1 cellular context compared by ENCODE assay signal in the genomic region with DNA sequence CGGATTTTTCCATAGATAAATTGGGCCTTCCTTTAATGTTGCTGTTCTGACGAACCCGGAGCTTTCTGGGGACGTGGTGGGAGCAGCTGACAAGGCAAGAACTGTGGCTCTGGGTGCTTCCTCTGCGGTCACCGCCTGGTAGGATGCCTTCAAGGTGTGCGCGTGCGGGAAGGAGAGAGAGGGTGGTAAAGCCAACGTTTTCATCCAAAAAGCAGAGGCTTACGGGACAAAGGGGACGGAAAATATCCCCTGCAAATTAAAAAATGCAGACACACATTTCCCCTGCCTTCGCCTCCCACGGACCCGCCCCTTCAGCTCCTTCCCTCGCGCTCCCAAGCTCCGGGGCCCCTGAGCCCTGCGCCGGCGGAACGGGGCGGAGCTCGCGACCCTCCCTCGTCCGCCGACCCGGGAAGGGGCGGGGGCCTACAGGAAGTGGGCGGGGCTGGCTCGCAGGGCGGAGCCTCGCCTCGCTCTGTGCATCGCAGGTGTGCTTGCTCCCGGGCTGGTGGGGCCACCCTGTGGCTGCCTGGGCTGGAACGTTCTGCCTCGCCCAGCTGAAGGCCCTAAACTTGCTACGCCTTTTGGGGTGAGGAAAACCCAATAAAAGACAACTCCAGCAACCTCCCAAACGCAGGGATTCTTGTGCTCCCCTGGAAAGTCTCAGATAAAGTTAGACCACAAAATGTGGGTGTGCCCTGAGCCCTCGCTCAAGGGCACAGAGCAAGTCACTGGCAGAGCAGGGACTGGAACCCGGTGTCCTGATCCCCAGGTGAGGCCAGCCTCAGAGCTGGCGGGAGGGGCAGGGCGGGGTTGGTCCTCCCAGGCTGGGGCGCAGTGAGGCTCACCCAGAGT.
A peak's percentile ranks its signal among the peaks of the same experiment; 100 is the strongest.
TF ChIP-seq lines count a peak whose summit lies in the region.

No MANE protein-coding gene starts in this region.

TF ChIP-seq in HepG2, 621 proteins besides CTCF, POLR2A, EP300 and RAD21 (continued from another document and continues in another):
- TF ChIP-seq ETV5 (CRISPR knock-in tag; IDR thresholded peaks at IDR 0.05; ENCODE audit: borderline replicate concordance): peak; percentile 89; the same call in 1 of the 2 replicates
- peak; percentile 79 for TF ChIP-seq KDM2A (CRISPR knock-in tag; IDR thresholded peaks at IDR 0.05; ENCODE audit: borderline replicate concordance, low read depth)
- TF ChIP-seq, protein P1, sequence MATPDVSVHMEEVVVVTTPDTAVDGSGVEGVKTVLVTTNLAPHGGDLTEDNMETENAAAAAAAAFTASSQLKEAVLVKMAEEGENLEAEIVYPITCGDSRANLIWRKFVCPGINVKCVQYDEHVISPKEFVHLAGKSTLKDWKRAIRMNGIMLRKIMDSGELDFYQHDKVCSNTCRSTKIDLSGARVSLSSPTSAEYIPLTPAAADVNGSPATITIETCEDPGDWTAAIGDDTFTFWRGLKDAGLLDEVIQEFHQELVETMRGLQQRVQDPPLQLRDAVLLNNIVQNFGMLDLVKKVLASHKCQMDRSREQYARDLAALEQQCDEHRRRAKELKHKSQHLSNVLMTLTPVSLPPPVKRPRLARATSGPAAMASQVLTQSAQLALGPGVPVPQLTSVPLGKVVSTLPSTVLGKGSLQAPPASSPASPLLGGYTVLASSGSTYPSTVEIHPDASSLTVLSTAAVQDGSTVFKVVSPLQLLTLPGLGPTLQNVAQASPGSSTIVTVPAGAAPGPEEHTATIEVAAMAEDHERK (CRISPR knock-in tag; IDR thresholded peaks at IDR 0.05; ENCODE audit: low read depth): no peak
- no peak for TF ChIP-seq SIN3B (IDR thresholded peaks at IDR 0.05; ENCODE audit: low read length)
- TF ChIP-seq, protein P2, sequence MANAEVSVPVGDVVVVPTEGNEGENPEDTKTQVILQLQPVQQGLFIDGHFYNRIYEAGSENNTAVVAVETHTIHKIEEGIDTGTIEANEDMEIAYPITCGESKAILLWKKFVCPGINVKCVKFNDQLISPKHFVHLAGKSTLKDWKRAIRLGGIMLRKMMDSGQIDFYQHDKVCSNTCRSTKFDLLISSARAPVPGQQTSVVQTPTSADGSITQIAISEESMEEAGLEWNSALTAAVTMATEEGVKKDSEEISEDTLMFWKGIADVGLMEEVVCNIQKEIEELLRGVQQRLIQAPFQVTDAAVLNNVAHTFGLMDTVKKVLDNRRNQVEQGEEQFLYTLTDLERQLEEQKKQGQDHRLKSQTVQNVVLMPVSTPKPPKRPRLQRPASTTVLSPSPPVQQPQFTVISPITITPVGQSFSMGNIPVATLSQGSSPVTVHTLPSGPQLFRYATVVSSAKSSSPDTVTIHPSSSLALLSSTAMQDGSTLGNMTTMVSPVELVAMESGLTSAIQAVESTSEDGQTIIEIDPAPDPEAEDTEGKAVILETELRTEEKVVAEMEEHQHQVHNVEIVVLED (CRISPR knock-in tag; IDR thresholded peaks at IDR 0.05; ENCODE audit: borderline replicate concordance): peak; percentile 68; the same call in 1 of the 2 replicates
- no peak for TF ChIP-seq ZNF879 (CRISPR knock-in tag; IDR thresholded peaks at IDR 0.05)
- TF ChIP-seq, protein P3, sequence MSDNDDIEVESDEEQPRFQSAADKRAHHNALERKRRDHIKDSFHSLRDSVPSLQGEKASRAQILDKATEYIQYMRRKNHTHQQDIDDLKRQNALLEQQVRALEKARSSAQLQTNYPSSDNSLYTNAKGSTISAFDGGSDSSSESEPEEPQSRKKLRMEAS (IDR thresholded peaks at IDR 0.05): peak; percentile 90
- 0 out of 2 replicates have a peak, but pooled peaks have one; percentile 51 for TF ChIP-seq RELA (CRISPR knock-in tag; IDR thresholded peaks at IDR 0.05)
- no peak for TF ChIP-seq ZNF235 (CRISPR knock-in tag; IDR thresholded peaks at IDR 0.05; ENCODE audit: borderline replicate concordance)
- no peak for TF ChIP-seq ZNF431 (CRISPR knock-in tag; IDR thresholded peaks at IDR 0.05; ENCODE audit: borderline replicate concordance, low read depth)
- TF ChIP-seq ZNF768 (CRISPR knock-in tag; IDR thresholded peaks at IDR 0.05): peak; percentile 81
- no peak for TF ChIP-seq ZNF430 (CRISPR knock-in tag; IDR thresholded peaks at IDR 0.05)
- peak; percentile 86 for TF ChIP-seq FOXC1 (CRISPR knock-in tag; IDR thresholded peaks at IDR 0.05; ENCODE audit: borderline replicate concordance)
- TF ChIP-seq ZMAT3 (CRISPR knock-in tag; conservative IDR thresholded peaks at IDR 0.05): 0 out of 2 replicates have a peak, but pooled peaks have one; percentile 32
- TF ChIP-seq ELF3 (CRISPR knock-in tag; IDR thresholded peaks at IDR 0.05): peak; percentile 85
- no peak for TF ChIP-seq ARNT (IDR thresholded peaks at IDR 0.05)
- no peak for TF ChIP-seq DPF2 (CRISPR knock-in tag; IDR thresholded peaks at IDR 0.05; ENCODE audit: borderline replicate concordance, low read depth)
- TF ChIP-seq, protein P4, sequence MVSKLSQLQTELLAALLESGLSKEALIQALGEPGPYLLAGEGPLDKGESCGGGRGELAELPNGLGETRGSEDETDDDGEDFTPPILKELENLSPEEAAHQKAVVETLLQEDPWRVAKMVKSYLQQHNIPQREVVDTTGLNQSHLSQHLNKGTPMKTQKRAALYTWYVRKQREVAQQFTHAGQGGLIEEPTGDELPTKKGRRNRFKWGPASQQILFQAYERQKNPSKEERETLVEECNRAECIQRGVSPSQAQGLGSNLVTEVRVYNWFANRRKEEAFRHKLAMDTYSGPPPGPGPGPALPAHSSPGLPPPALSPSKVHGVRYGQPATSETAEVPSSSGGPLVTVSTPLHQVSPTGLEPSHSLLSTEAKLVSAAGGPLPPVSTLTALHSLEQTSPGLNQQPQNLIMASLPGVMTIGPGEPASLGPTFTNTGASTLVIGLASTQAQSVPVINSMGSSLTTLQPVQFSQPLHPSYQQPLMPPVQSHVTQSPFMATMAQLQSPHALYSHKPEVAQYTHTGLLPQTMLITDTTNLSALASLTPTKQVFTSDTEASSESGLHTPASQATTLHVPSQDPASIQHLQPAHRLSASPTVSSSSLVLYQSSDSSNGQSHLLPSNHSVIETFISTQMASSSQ (IDR thresholded peaks at IDR 0.05; ENCODE audit: low read depth): no peak
- TF ChIP-seq, protein P4 (CRISPR knock-in tag; IDR thresholded peaks at IDR 0.05; ENCODE audit: borderline replicate concordance): no peak
- TF ChIP-seq ZNF7 (CRISPR knock-in tag; IDR thresholded peaks at IDR 0.05): no peak
- TF ChIP-seq SP1 (IDR thresholded peaks at IDR 0.05): no peak
- peak; percentile 96 for TF ChIP-seq SP1 (CRISPR knock-in tag; IDR thresholded peaks at IDR 0.05)
- 0 out of 2 replicates have a peak, but pooled peaks have one; percentile 66 for TF ChIP-seq ZNF709 (CRISPR knock-in tag; IDR thresholded peaks at IDR 0.05)
- no peak for TF ChIP-seq ZNF260 (CRISPR knock-in tag; IDR thresholded peaks at IDR 0.05; ENCODE audit: borderline replicate concordance, low read depth)
- TF ChIP-seq ZNF703 (CRISPR knock-in tag; IDR thresholded peaks at IDR 0.05; ENCODE audit: borderline replicate concordance): no peak
- peak; percentile 84; the same call in 1 of the 2 replicates for TF ChIP-seq HOXA3 (CRISPR knock-in tag; IDR thresholded peaks at IDR 0.05)
- TF ChIP-seq DDIT3 (CRISPR knock-in tag; IDR thresholded peaks at IDR 0.05): no peak
- TF ChIP-seq ZBTB14 (CRISPR knock-in tag; IDR thresholded peaks at IDR 0.05): no peak
- no peak for TF ChIP-seq ZNF776 (CRISPR knock-in tag; IDR thresholded peaks at IDR 0.05)
- TF ChIP-seq YEATS4 (CRISPR knock-in tag; IDR thresholded peaks at IDR 0.05; ENCODE audit: borderline replicate concordance): peak; percentile 85
- TF ChIP-seq PRDM15 (CRISPR knock-in tag; IDR thresholded peaks at IDR 0.05): peak; percentile 47; the same call in 1 of the 2 replicates
- TF ChIP-seq KLF16 (CRISPR knock-in tag; IDR thresholded peaks at IDR 0.05): no peak; a peak in 2 of 4 replicates
- TF ChIP-seq NRL (CRISPR knock-in tag; IDR thresholded peaks at IDR 0.05; ENCODE audit: borderline replicate concordance): peak; percentile 83
- TF ChIP-seq ZNF446 (CRISPR knock-in tag; IDR thresholded peaks at IDR 0.05): 0 out of 2 replicates have a peak, but pooled peaks have one; percentile 70
- TF ChIP-seq, protein P5, sequence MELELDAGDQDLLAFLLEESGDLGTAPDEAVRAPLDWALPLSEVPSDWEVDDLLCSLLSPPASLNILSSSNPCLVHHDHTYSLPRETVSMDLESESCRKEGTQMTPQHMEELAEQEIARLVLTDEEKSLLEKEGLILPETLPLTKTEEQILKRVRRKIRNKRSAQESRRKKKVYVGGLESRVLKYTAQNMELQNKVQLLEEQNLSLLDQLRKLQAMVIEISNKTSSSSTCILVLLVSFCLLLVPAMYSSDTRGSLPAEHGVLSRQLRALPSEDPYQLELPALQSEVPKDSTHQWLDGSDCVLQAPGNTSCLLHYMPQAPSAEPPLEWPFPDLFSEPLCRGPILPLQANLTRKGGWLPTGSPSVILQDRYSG (CRISPR knock-in tag; IDR thresholded peaks at IDR 0.05): no peak; the same call in 1 of the 2 replicates
- TF ChIP-seq ZNF331 (CRISPR knock-in tag; IDR thresholded peaks at IDR 0.05): peak; percentile 71; the same call in 1 of the 2 replicates
- TF ChIP-seq, protein P6, sequence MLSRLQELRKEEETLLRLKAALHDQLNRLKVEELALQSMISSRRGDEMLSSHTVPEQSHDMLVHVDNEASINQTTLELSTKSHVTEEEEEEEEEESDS (CRISPR knock-in tag; IDR thresholded peaks at IDR 0.05; ENCODE audit: borderline replicate concordance): no peak
- no peak for TF ChIP-seq SMARCE1 (IDR thresholded peaks at IDR 0.05; ENCODE audit: borderline replicate concordance)
- TF ChIP-seq, protein P7, sequence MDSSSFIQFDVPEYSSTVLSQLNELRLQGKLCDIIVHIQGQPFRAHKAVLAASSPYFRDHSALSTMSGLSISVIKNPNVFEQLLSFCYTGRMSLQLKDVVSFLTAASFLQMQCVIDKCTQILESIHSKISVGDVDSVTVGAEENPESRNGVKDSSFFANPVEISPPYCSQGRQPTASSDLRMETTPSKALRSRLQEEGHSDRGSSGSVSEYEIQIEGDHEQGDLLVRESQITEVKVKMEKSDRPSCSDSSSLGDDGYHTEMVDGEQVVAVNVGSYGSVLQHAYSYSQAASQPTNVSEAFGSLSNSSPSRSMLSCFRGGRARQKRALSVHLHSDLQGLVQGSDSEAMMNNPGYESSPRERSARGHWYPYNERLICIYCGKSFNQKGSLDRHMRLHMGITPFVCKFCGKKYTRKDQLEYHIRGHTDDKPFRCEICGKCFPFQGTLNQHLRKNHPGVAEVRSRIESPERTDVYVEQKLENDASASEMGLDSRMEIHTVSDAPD (CRISPR knock-in tag; IDR thresholded peaks at IDR 0.05): no peak
- no peak for TF ChIP-seq CREBL2 (CRISPR knock-in tag; IDR thresholded peaks at IDR 0.05; ENCODE audit: borderline replicate concordance)
- no peak for TF ChIP-seq ZNF510 (CRISPR knock-in tag; IDR thresholded peaks at IDR 0.05; ENCODE audit: low read depth)
- no peak for TF ChIP-seq ZNF614 (CRISPR knock-in tag; IDR thresholded peaks at IDR 0.05; ENCODE audit: borderline replicate concordance)
